9 cellular contexts compared by ENCODE assay signal in genomic region chr3:122091602-122092006, GRCh38. TPM values are rescaled to one million over a fixed set of nuclear protein-coding genes. Genes with fewer than 3 reads are reported as not detected.
DNase-seq lines count a peak whose midpoint lies in the region; ATAC-seq and TF ChIP-seq lines count a peak whose summit lies in the region.
"Had no signal": no experiment of that assay in that cellular context is flagged by ENCODE, and none has a peak within 500 bp of the region (broad histone marks: within the 10 kb centered on the region; RNA-seq: fewer than 3 reads in every experiment).

No MANE protein-coding gene starts in this region.

- H3K4me1 ChIP-seq in CD8-positive, alpha-beta T cell (ENCODE audit: insufficient read depth, low read length): no peaks in the 10 kb centered on the region
- H3K4me1 ChIP-seq: pancreas had no signal

- TF ChIP-seq CTCF in CD8-positive, alpha-beta T cell (IDR thresholded peaks at IDR 0.05): no peak

- no peaks in the 10 kb centered on the region for H3K27me3 Mint-ChIP-seq in activated T-helper 2 cell treated with anti-CD3 and anti-CD28 coated beads, Interferon-gamma antibody, Interleukin-2, Interleukin-4, amounts not matched to agents 10 μg/mL and 5 μg/mL and 100 μg/mL, durations not matched to agents 14 hours and 24 hours and 36 hours (ENCODE audit: low read depth)
- no peaks in the 10 kb centered on the region for H3K27me3 Mint-ChIP-seq in CD8-positive, alpha-beta T cell (ENCODE audit: low read depth)

- intact Hi-C loops in activated T-helper 2 cell treated with anti-CD3 and anti-CD28 coated beads, Interferon-gamma antibody, Interleukin-2, Interleukin-4, amounts not matched to agents 10 μg/mL and 5 μg/mL and 100 μg/mL, durations not matched to agents 14 hours and 24 hours and 36 hours (cut with micrococcal nuclease): loop anchor here (1.0 to 10.0 kb wide), 6 partner anchors 7 to 437 kb away; partner anchors contain the start of gene GOLGB1
- intact Hi-C loops in CD8-positive, alpha-beta T cell (cut with DNase I, micrococcal nuclease): loop anchor here (2.0 to 5.0 kb wide), 2 partner anchors 544 to 545 kb away; partner anchors contain the start of gene POLQ (in 1 of the 2)

- POLR2A ChIA-PET in CD8-positive, alpha-beta T cell (lab: Charles Lee): no interaction called here

- ATAC-seq in GM19452 (IDR thresholded peaks at IDR 0.05; ENCODE audit: unreplicated experiment) (peak; percentile 51), HG03196 (IDR thresholded peaks at IDR 0.05; ENCODE audit: unreplicated experiment) (peak; percentile 55)
- ATAC-seq in CD8-positive, alpha-beta T cell: no peak

- peaks cover 22% of the 10 kb centered on the region for H3K36me3 Mint-ChIP-seq in activated T-helper 2 cell treated with anti-CD3 and anti-CD28 coated beads, Interferon-gamma antibody, Interleukin-2, Interleukin-4, amounts not matched to agents 10 μg/mL and 5 μg/mL and 100 μg/mL, durations not matched to agents 14 hours and 24 hours and 36 hours (ENCODE audit: low read depth)
- H3K36me3 Mint-ChIP-seq in CD8-positive, alpha-beta T cell: no peaks in the 10 kb centered on the region

- peak overlapping the region; percentile 15; the same call in 1 of the 2 replicates for H3K4me3 ChIP-seq in GM08714 (ENCODE audit: low read length)
- no peak overlapping the region for H3K4me3 ChIP-seq in CD8-positive, alpha-beta T cell (ENCODE audit: low read depth, low read length)
- H3K4me3 ChIP-seq: pancreas had no signal

- no peaks in the 10 kb centered on the region for H3K27me3 ChIP-seq in CD8-positive, alpha-beta T cell (ENCODE audit: insufficient read depth, low read length)
- H3K27me3 ChIP-seq: pancreas had no signal

- peak overlapping the region; percentile 85 for H3K27ac Mint-ChIP-seq in activated T-helper 2 cell treated with anti-CD3 and anti-CD28 coated beads, Interferon-gamma antibody, Interleukin-2, Interleukin-4, amounts not matched to agents 10 μg/mL and 5 μg/mL and 100 μg/mL, durations not matched to agents 14 hours and 24 hours and 36 hours
- H3K27ac Mint-ChIP-seq in CD8-positive, alpha-beta T cell: no peak overlapping the region

- H3K9me3 ChIP-seq in CD8-positive, alpha-beta T cell (ENCODE audit: low read length): no peaks in the 10 kb centered on the region
- H3K9me3 ChIP-seq: pancreas had no signal

- H3K36me3 ChIP-seq in CD8-positive, alpha-beta T cell (ENCODE audit: insufficient read depth, low read length): no peaks in the 10 kb centered on the region
- H3K36me3 ChIP-seq: pancreas had no signal

- H3K27ac ChIP-seq in CD8-positive, alpha-beta T cell (ENCODE audit: low read depth, low read length): no peak overlapping the region
- H3K27ac ChIP-seq: pancreas had no signal

- H3K4me3 Mint-ChIP-seq in activated T-helper 2 cell treated with anti-CD3 and anti-CD28 coated beads, Interferon-gamma antibody, Interleukin-2, Interleukin-4, amounts not matched to agents 10 μg/mL and 5 μg/mL and 100 μg/mL, durations not matched to agents 14 hours and 24 hours and 36 hours (ENCODE audit: low read depth): no peak overlapping the region
- no peak overlapping the region for H3K4me3 Mint-ChIP-seq in CD8-positive, alpha-beta T cell

- H3K4me1 Mint-ChIP-seq in activated T-helper 2 cell treated with anti-CD3 and anti-CD28 coated beads, Interferon-gamma antibody, Interleukin-2, Interleukin-4, amounts not matched to agents 10 μg/mL and 5 μg/mL and 100 μg/mL, durations not matched to agents 14 hours and 24 hours and 36 hours (ENCODE audit: low read depth): peaks cover 67% of the 10 kb centered on the region
- peaks cover 4% of the 10 kb centered on the region for H3K4me1 Mint-ChIP-seq in CD8-positive, alpha-beta T cell (ENCODE audit: low read depth)

- CTCF ChIA-PET in CD8-positive, alpha-beta T cell (lab: Charles Lee): interaction anchor here (0.9 to 1.3 kb wide), 3 partner anchors 10 to 11 kb away, joined by 3 to 4 read pairs (median 3); no protein-coding TSS in a partner anchor

- no peaks in the 10 kb centered on the region for H3K9me3 Mint-ChIP-seq in activated T-helper 2 cell treated with anti-CD3 and anti-CD28 coated beads, Interferon-gamma antibody, Interleukin-2, Interleukin-4, amounts not matched to agents 10 μg/mL and 5 μg/mL and 100 μg/mL, durations not matched to agents 14 hours and 24 hours and 36 hours
- no peaks in the 10 kb centered on the region for H3K9me3 Mint-ChIP-seq in CD8-positive, alpha-beta T cell

- no peak for DNase-seq in activated T-helper 2 cell treated with anti-CD3 and anti-CD28 coated beads, Interferon-gamma antibody, Interleukin-2, Interleukin-4, amounts not matched to agents 10 μg/mL and 5 μg/mL and 100 μg/mL, durations not matched to agents 14 hours and 24 hours and 36 hours (ENCODE audit: low spot score)
- DNase-seq in NCI-H128 (lab: John Stamatoyannopoulos, UW; ENCODE audit: unreplicated experiment) (no peak), GOT3 (lab: John Stamatoyannopoulos, UW) (no peak), AML-193 (lab: John Stamatoyannopoulos, UW) (no peak)
- DNase-seq in CD8-positive, alpha-beta T cell: no peak
- DNase-seq: pancreas had no signal

RNA-seq across cellular contexts. Expression of gene CD86, which starts 36.4 kb away (rescaled TPM):
- total RNA-seq in activated T-helper 2 cell treated with anti-CD3 and anti-CD28 coated beads, Interferon-gamma antibody, Interleukin-2, Interleukin-4, amounts not matched to agents 10 μg/mL and 5 μg/mL and 100 μg/mL, durations not matched to agents 14 hours and 24 hours and 36 hours: 4.8 and 6.8 TPM in 2 replicates
- total RNA-seq in CD8-positive, alpha-beta T cell: not detected
